In the genomic region with DNA sequence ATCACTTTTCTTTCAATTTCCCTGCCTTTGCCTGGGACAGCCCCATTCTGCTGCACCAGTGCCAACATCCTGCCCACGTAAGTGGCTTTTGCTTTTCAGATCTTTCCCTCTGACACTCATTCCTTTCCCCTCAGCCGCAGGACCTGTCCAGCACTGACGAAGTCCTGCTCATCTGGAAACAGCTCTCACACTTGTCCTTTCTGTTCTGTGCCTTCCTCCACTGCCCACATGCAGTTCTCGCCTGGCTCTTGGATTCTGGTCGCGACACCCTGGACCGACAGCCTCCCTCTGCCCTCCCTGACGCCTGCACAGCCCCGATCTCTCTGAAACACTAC, we compare ENCODE assay signal across 19 cellular contexts.
DNase-seq lines count a peak whose midpoint lies in the region; ATAC-seq and TF ChIP-seq lines count a peak whose summit lies in the region.
"Had no signal": no experiment of that assay in that cellular context is flagged by ENCODE, and none has a peak within 500 bp of the region (broad histone marks: within the 10 kb centered on the region; RNA-seq: fewer than 3 reads in every experiment).

No MANE protein-coding gene starts in this region.

- H3K27me3 Mint-ChIP-seq in endothelial cell (ENCODE audit: unreplicated experiment) = peaks cover 20% of the 10 kb centered on the region

- no peak overlapping the region for H3K9ac ChIP-seq in neuronal stem cell (ENCODE audit: low read depth, low read length, poor library complexity)

- no peak overlapping the region for H2BK12ac ChIP-seq in neuronal stem cell (ENCODE audit: low read length)

- WGBS in neuronal stem cell (ENCODE audit: extremely low coverage in 2 of 2, insufficient read length in 2 of 2, insufficient replicate concordance in 1 of 2), 2 donors = no CpG with 5 or more reads among the region's 9 CpGs
- WGBS in testis, 2 donors = 78 to 94% methylated on average over 9 of the region's 9 CpGs

- DNase-seq in cardiac septum (ENCODE audit: low spot score) = peak; percentile 63
- DNase-seq in left cardiac atrium = no peak
- DNase-seq in endothelial cell (ENCODE audit: low spot score) = no peak
- no peak for DNase-seq in neuronal stem cell (ENCODE audit: low spot score)
- no peak for DNase-seq in NCI-H1092 (lab: John Stamatoyannopoulos, UW)
- no peak for DNase-seq in AML-193 (lab: John Stamatoyannopoulos, UW)
- DNase-seq in testis = no peak
- DNase-seq: Calu3; CD4-positive, alpha-beta T cell; DMS79; KG1; NCI-H1048; NCI-H226; NCI-H526; NK-92 treated with Interleukin-12 subunit alpha and Interleukin-12 subunit beta, amount 100 ng/mL, for 24 hours; SHP77 had no signal

- H3K4me3 Mint-ChIP-seq in endothelial cell (ENCODE audit: unreplicated experiment) = no peak overlapping the region
- H3K4me3 Mint-ChIP-seq: CD4-positive, alpha-beta T cell had no signal

- H3K36me3 ChIP-seq in neuronal stem cell (replicated peaks in 1 of 2; ENCODE audit: control insufficient read depth in 2 of 2, insufficient read depth in 2 of 2, low read length in 2 of 2) = no peaks in the 10 kb centered on the region
- H3K36me3 ChIP-seq in testis (ENCODE audit: low read depth, missing control alignments) = no peaks in the 10 kb centered on the region

- peaks cover 0 to 34% (median 0%) of the 10 kb centered on the region in 3 experiments for H3K27me3 ChIP-seq in neuronal stem cell (ENCODE audit: control insufficient read depth in 3 of 3, insufficient read depth in 3 of 3, low read depth in 1 of 3, low read length in 3 of 3)
- H3K27me3 ChIP-seq in testis = no peaks in the 10 kb centered on the region

- no peak overlapping the region for H3K4ac ChIP-seq in neuronal stem cell (ENCODE audit: low read length)

- H2AFZ ChIP-seq in neuronal stem cell (ENCODE audit: low read length) = no peak overlapping the region

- no peak overlapping the region for H2BK15ac ChIP-seq in neuronal stem cell (ENCODE audit: low read length)

- no peak overlapping the region for H2AK5ac ChIP-seq in neuronal stem cell (ENCODE audit: low read depth, low read length)

- H3K9me3 Mint-ChIP-seq in endothelial cell (ENCODE audit: unreplicated experiment) = no peaks in the 10 kb centered on the region
- H3K9me3 Mint-ChIP-seq: CD4-positive, alpha-beta T cell had no signal

- H3K18ac ChIP-seq in neuronal stem cell (ENCODE audit: low read length) = peak overlapping the region; percentile 41

- no peak overlapping the region for H2BK5ac ChIP-seq in neuronal stem cell (ENCODE audit: low read length)

- no peak overlapping the region for H2BK120ac ChIP-seq in neuronal stem cell (ENCODE audit: low read depth, low read length)

- no peak overlapping the region for H3K23ac ChIP-seq in neuronal stem cell (ENCODE audit: low read depth, low read length, poor library complexity)

- H3K79me1 ChIP-seq in neuronal stem cell (ENCODE audit: low read depth, low read length) = no peaks in the 10 kb centered on the region

- H4K91ac ChIP-seq in neuronal stem cell (ENCODE audit: low read depth, low read length, poor library complexity) = no peak overlapping the region

- H3K27ac ChIP-seq in neuronal stem cell (replicated peaks; ENCODE audit: low read length) (no peak overlapping the region), testis (no peak overlapping the region)
- H3K27ac ChIP-seq: A549, HL-60 had no signal

- H3K4me3 ChIP-seq in neuronal stem cell (ENCODE audit: low read length in 2 of 2) (no peak overlapping the region), testis (no peak overlapping the region)
- H3K4me3 ChIP-seq: A549, GM12878 had no signal

- peak overlapping the region; percentile 74 for H4K8ac ChIP-seq in neuronal stem cell (ENCODE audit: low read depth, low read length)

- no peak overlapping the region for H3K4me2 ChIP-seq in neuronal stem cell (ENCODE audit: insufficient read depth, low read length, poor library complexity, severe bottlenecking)
- H3K4me2 ChIP-seq: A549 had no signal

- H3K4me1 ChIP-seq in neuronal stem cell (ENCODE audit: control insufficient read depth in 2 of 2, insufficient read depth in 1 of 2, low read depth in 1 of 2, low read length in 2 of 2) (peaks cover 6 to 10% of the 10 kb centered on the region in 2 donors), testis (peaks cover 19% of the 10 kb centered on the region)
- H3K4me1 ChIP-seq: A549 had no signal

- H3K9me3 ChIP-seq in neuronal stem cell (replicated peaks in 1 of 2; ENCODE audit: control insufficient read depth in 2 of 2, insufficient read depth in 1 of 2, low read depth in 1 of 2, low read length in 2 of 2) = peaks cover 0 to 1% of the 10 kb centered on the region in 2 donors
- no peaks in the 10 kb centered on the region for H3K9me3 ChIP-seq in testis
- H3K9me3 ChIP-seq: A549 had no signal

- peaks cover 13% of the 10 kb centered on the region for H3K4me1 Mint-ChIP-seq in endothelial cell (ENCODE audit: unreplicated experiment)

- no peak for TF ChIP-seq CTCF in endothelial cell (IDR thresholded peaks at IDR 0.05; ENCODE audit: unreplicated experiment)
- no peak for TF ChIP-seq CTCF in testis (IDR thresholded peaks at IDR 0.05)

- peaks cover 3% of the 10 kb centered on the region for H3K36me3 Mint-ChIP-seq in endothelial cell (ENCODE audit: low read depth, unreplicated experiment)

- peak overlapping the region; percentile 16 for H3K27ac Mint-ChIP-seq in endothelial cell (ENCODE audit: unreplicated experiment)
- H3K27ac Mint-ChIP-seq: CD4-positive, alpha-beta T cell had no signal

- intact Hi-C loops in cardiac septum (cut with DNase I) = loop anchor here (5.0 kb wide), 2 partner anchors 73 to 98 kb away; a partner anchor contains a TSS
- intact Hi-C loops in left cardiac atrium (cut with DNase I) = loop anchor here in 1 of 2 donors (5.0 kb wide), 1 partner anchor 98 kb away; a partner anchor contains a TSS
- intact Hi-C loops in testis (cut with DNase I; ENCODE audit: low total_unique reads) = no loop called here

- no peak overlapping the region for H3K14ac ChIP-seq in neuronal stem cell (ENCODE audit: low read length)

- no peak for ATAC-seq in left cardiac atrium
- ATAC-seq: GM12878 had no signal

- no peak for TF ChIP-seq POLR2A in testis (IDR thresholded peaks at IDR 0.05)
